20 cellular contexts compared by ENCODE assay signal in the genomic region with DNA sequence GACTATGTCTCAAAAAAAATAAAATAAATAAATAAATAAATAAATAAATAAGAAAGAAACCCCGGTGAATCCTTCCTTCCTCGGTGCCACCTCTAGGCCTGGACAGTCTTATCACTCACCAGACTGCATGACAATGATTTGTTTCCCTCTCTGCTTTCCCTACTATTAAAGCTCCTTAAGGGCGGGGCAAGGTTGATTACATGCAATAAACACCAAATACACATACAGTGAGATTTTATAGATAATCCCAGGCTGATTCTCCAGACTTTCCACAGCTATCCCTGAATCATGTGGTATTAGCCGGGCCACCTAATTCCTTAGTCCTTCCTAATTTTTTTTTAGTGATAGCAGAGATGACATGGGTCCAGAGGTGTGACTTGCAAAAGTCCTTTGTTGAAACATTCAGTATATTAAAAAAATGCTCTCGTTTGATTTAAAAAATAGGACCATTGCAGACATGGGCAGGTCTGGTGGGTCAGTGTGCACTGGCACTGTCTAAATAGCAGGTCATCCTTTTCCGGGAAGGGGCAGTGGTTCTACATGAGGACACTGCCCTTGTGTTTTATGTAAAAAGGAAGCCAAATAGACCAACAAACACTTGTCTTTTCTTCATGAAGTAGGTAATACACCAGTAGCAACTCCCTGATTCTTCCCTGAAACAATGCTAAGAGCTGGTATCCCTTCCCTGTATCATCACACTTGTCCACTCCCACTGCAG. TPM values are rescaled to one million over a fixed set of nuclear protein-coding genes. Genes with fewer than 3 reads are reported as not detected.
DNase-seq lines count a peak whose midpoint lies in the region; ATAC-seq and TF ChIP-seq lines count a peak whose summit lies in the region.
"Had no signal": no experiment of that assay in that cellular context is flagged by ENCODE, and none has a peak within 500 bp of the region (broad histone marks: within the 10 kb centered on the region; RNA-seq: fewer than 3 reads in every experiment).

No MANE protein-coding gene starts in this region.

- no peak overlapping the region for H2AFZ ChIP-seq in PC-3 (ENCODE audit: low read length)
- H2AFZ ChIP-seq: GM23248 had no signal

- ATAC-seq in CD4-positive, CD25-positive, alpha-beta regulatory T cell (ENCODE audit: low read depth in 2 of 2) = no peak
- ATAC-seq in left colon = peak; percentile 99
- peak; percentile 98 for ATAC-seq in mucosa of descending colon
- ATAC-seq in PC-3 = no peak
- ATAC-seq: CD8-positive, alpha-beta T cell had no signal

- H3K36me3 ChIP-seq in CD4-positive, CD25-positive, alpha-beta regulatory T cell (ENCODE audit: control insufficient read depth, insufficient read depth, low read length) = peaks cover 4% of the 10 kb centered on the region
- peaks cover 0 to 7% of the 10 kb centered on the region in 2 experiments; a peak in 2 of 3 replicates for H3K36me3 ChIP-seq in HEK293 (ENCODE audit: control insufficient read depth in 2 of 2, insufficient read depth in 1 of 2, low read length in 2 of 2)
- H3K36me3 ChIP-seq in mucosa of descending colon (ENCODE audit: low read depth) = no peaks in the 10 kb centered on the region
- H3K36me3 ChIP-seq in PC-3 (ENCODE audit: low read depth, low read length) = no peaks in the 10 kb centered on the region
- H3K36me3 ChIP-seq in left ventricle myocardium inferior = peaks cover 4% of the 10 kb centered on the region

- H3K9me3 ChIP-seq in CD4-positive, CD25-positive, alpha-beta regulatory T cell (ENCODE audit: control insufficient read depth in 2 of 2, low read length in 2 of 2) = no peaks in the 10 kb centered on the region
- H3K9me3 ChIP-seq in HEK293 (ENCODE audit: control insufficient read depth, insufficient read depth, low read depth, low read length) = no peaks in the 10 kb centered on the region
- H3K9me3 ChIP-seq in mucosa of descending colon = no peaks in the 10 kb centered on the region
- no peaks in the 10 kb centered on the region for H3K9me3 ChIP-seq in PC-3 (ENCODE audit: low read length)
- no peaks in the 10 kb centered on the region for H3K9me3 ChIP-seq in left ventricle myocardium inferior (replicated peaks)

- no peak overlapping the region for H3K9ac ChIP-seq in PC-3 (ENCODE audit: low read length)
- H3K9ac ChIP-seq: GM23248 had no signal

- H3K27me3 Mint-ChIP-seq in CD4-positive, CD25-positive, alpha-beta regulatory T cell = no peaks in the 10 kb centered on the region
- H3K27me3 Mint-ChIP-seq in activated CD4-positive, alpha-beta memory T cell treated with anti-CD3 and anti-CD28 coated beads for 36 hours = no peaks in the 10 kb centered on the region

- intact Hi-C loops in left colon (cut with DNase I, micrococcal nuclease) = no loop called here
- intact Hi-C loops in mucosa of descending colon (cut with DNase I, micrococcal nuclease) = no loop called here
- intact Hi-C loops in activated CD4-positive, alpha-beta memory T cell treated with anti-CD3 and anti-CD28 coated beads for 36 hours (cut with micrococcal nuclease) = no loop called here
- intact Hi-C loops in PC-3 (cut with micrococcal nuclease) = no loop called here
- intact Hi-C loops in left ventricle myocardium inferior (cut with micrococcal nuclease) = no loop called here

- no peaks in the 10 kb centered on the region for H3K9me2 ChIP-seq in PC-3 (replicated peaks; ENCODE audit: low read length)

- no peak overlapping the region for H3K4me2 ChIP-seq in PC-3 (ENCODE audit: low read length)

- H3K4me1 Mint-ChIP-seq in CD4-positive, CD25-positive, alpha-beta regulatory T cell = peaks cover 3 to 24% (median 14%) of the 10 kb centered on the region in 4 donors
- peaks cover 11% of the 10 kb centered on the region for H3K4me1 Mint-ChIP-seq in activated CD4-positive, alpha-beta memory T cell treated with anti-CD3 and anti-CD28 coated beads for 36 hours (ENCODE audit: low read depth)

- no peaks in the 10 kb centered on the region for H3F3A ChIP-seq in PC-3 (ENCODE audit: low read length, unreplicated experiment)

- peaks cover 54% of the 10 kb centered on the region for H3K79me2 ChIP-seq in PC-3 (ENCODE audit: low read length)

- H3K27me3 ChIP-seq in CD4-positive, CD25-positive, alpha-beta regulatory T cell (ENCODE audit: control insufficient read depth, insufficient read depth, low read length) = no peaks in the 10 kb centered on the region
- no peaks in the 10 kb centered on the region for H3K27me3 ChIP-seq in PC-3 (ENCODE audit: low read length)
- H3K27me3 ChIP-seq in left ventricle myocardium inferior (ENCODE audit: low read depth) = no peaks in the 10 kb centered on the region

- H3K4me3 Mint-ChIP-seq in CD4-positive, CD25-positive, alpha-beta regulatory T cell = no peak overlapping the region
- H3K4me3 Mint-ChIP-seq in activated CD4-positive, alpha-beta memory T cell treated with anti-CD3 and anti-CD28 coated beads for 36 hours = no peak overlapping the region
- H3K4me3 Mint-ChIP-seq: CD8-positive, alpha-beta T cell; HFFc6 had no signal

- CTCF ChIA-PET in HEK293 (lab: Yijun Ruan, JAX) = no interaction called here
- CTCF ChIA-PET in activated CD4-positive, alpha-beta memory T cell treated with anti-CD3 and anti-CD28 coated beads for 36 hours (lab: Charles Lee) = no interaction called here
- CTCF ChIA-PET in PC-3 (lab: Charles Lee) = no interaction called here

- H3K9me3 Mint-ChIP-seq in CD4-positive, CD25-positive, alpha-beta regulatory T cell = no peaks in the 10 kb centered on the region
- H3K9me3 Mint-ChIP-seq in activated CD4-positive, alpha-beta memory T cell treated with anti-CD3 and anti-CD28 coated beads for 36 hours = no peaks in the 10 kb centered on the region
- H3K9me3 Mint-ChIP-seq: CD8-positive, alpha-beta T cell; HFFc6 had no signal

- BruUV-seq in PC-3 (replicated peaks; lab: Mats Ljungman, UMichigan) = no TSS peak

- H3K27ac ChIP-seq in CD4-positive, CD25-positive, alpha-beta regulatory T cell (ENCODE audit: insufficient read depth, low read length, poor library complexity, severe bottlenecking) = no peak overlapping the region
- no peak overlapping the region for H3K27ac ChIP-seq in HEK293 (ENCODE audit: extremely low read depth, low read depth, low read length)
- H3K27ac ChIP-seq in PC-3 (ENCODE audit: low read length) = no peak overlapping the region
- no peak overlapping the region for H3K27ac ChIP-seq in left ventricle myocardium inferior (replicated peaks)
- H3K27ac ChIP-seq: GM23248 had no signal

- H3K36me3 Mint-ChIP-seq in CD4-positive, CD25-positive, alpha-beta regulatory T cell = peaks cover 4% of the 10 kb centered on the region
- H3K36me3 Mint-ChIP-seq in activated CD4-positive, alpha-beta memory T cell treated with anti-CD3 and anti-CD28 coated beads for 36 hours = peaks cover 5% of the 10 kb centered on the region

- no peak overlapping the region for H3K4me3 ChIP-seq in CD4-positive, CD25-positive, alpha-beta regulatory T cell (ENCODE audit: low read depth, low read length)
- H3K4me3 ChIP-seq in HEK293 (ENCODE audit: low read depth, low read length) (no peak overlapping the region), mucosa of descending colon (no peak overlapping the region), PC-3 (ENCODE audit: low read length) (no peak overlapping the region), left ventricle myocardium inferior (no peak overlapping the region)
- H3K4me3 ChIP-seq: GM23248 had no signal

- POLR2A ChIA-PET in HEK293 (lab: Yijun Ruan, JAX) = interaction anchor here (0.6 kb wide), 1 partner anchor 13 kb away, joined by 5 read pairs; no protein-coding TSS in a partner anchor
- POLR2A ChIA-PET in activated CD4-positive, alpha-beta memory T cell treated with anti-CD3 and anti-CD28 coated beads for 36 hours (lab: Charles Lee) = no interaction called here
- POLR2A ChIA-PET in PC-3 (lab: Charles Lee; ENCODE audit: unreplicated experiment) = no interaction called here

- TF ChIP-seq CTCF in HEK293 (tag by site-specific recombination; IDR thresholded peaks at IDR 0.05) (no peak), mucosa of descending colon (IDR thresholded peaks at IDR 0.05) (no peak), PC-3 (conservative IDR thresholded peaks at IDR 0.05; ENCODE audit: low read depth, low read length) (no peak), left ventricle myocardium inferior (IDR thresholded peaks at IDR 0.05; ENCODE audit: borderline replicate concordance) (no peak)

- H3K4me1 ChIP-seq in CD4-positive, CD25-positive, alpha-beta regulatory T cell (ENCODE audit: control insufficient read depth, insufficient read depth, low read length, poor library complexity, severe bottlenecking) = no peaks in the 10 kb centered on the region
- H3K4me1 ChIP-seq in HEK293 (ENCODE audit: control insufficient read depth, insufficient read depth, low read length) = no peaks in the 10 kb centered on the region
- peaks cover 4% of the 10 kb centered on the region for H3K4me1 ChIP-seq in mucosa of descending colon (ENCODE audit: low read depth)
- peaks cover 4% of the 10 kb centered on the region for H3K4me1 ChIP-seq in PC-3 (ENCODE audit: insufficient read depth, low read length)
- H3K4me1 ChIP-seq in left ventricle myocardium inferior = no peaks in the 10 kb centered on the region
- H3K4me1 ChIP-seq: Caco-2 had no signal

- H3K27ac Mint-ChIP-seq in CD4-positive, CD25-positive, alpha-beta regulatory T cell = peak overlapping the region in 2 of 3 donors; percentile 18 to 48
- H3K27ac Mint-ChIP-seq in activated CD4-positive, alpha-beta memory T cell treated with anti-CD3 and anti-CD28 coated beads for 36 hours = no peak overlapping the region
- H3K27ac Mint-ChIP-seq: CD8-positive, alpha-beta T cell; HFFc6 had no signal

- 0 out of 2 replicates have a peak, but pooled peaks cover 4% of the 10 kb centered on the region for H4K20me1 ChIP-seq in PC-3 (ENCODE audit: low read length)

- DNase-seq in CD4-positive, CD25-positive, alpha-beta regulatory T cell = no peak
- DNase-seq in left colon (no peak), mucosa of descending colon (peak in 1 of 3 donors; percentile 49), NCI-H774 (lab: John Stamatoyannopoulos, UW) (no peak), PC-3 (no peak), left ventricle myocardium inferior (no peak)
- DNase-seq in activated CD4-positive, alpha-beta memory T cell treated with anti-CD3 and anti-CD28 coated beads for 36 hours = no peak
- DNase-seq: C1 segment of cervical spinal cord; Caco-2; CD8-positive, alpha-beta T cell; DMS153; DND-41; GM23248; H7; HCEC 1CT; HFFc6 had no signal

RNA-seq across cellular contexts. Expression of a gene that starts 14.5 kb away (rescaled TPM):
- 19.6 TPM for total RNA-seq in CD4-positive, CD25-positive, alpha-beta regulatory T cell
- polyA plus RNA-seq in CD4-positive, CD25-positive, alpha-beta regulatory T cell = 10 to 100 TPM; 54.1 to 74.1 (median 63.7) TPM
- total RNA-seq in left colon = 10 to 100 TPM; 34.8 to 45.8 TPM
- total RNA-seq in mucosa of descending colon = 10 to 100 TPM; 33.6 to 36.8 (median 34.0) TPM
- 10 to 100 TPM; 36.1 to 36.2 TPM for total RNA-seq in activated CD4-positive, alpha-beta memory T cell treated with anti-CD3 and anti-CD28 coated beads for 36 hours
- 108 and 118 TPM in 2 replicates for total RNA-seq in PC-3 (2014; rRNA removed)
- total RNA-seq in left ventricle myocardium inferior = 6.0 TPM

RNA-seq across cellular contexts. Expression of a gene that starts 48.4 kb away (rescaled TPM):
- total RNA-seq in CD4-positive, CD25-positive, alpha-beta regulatory T cell = 0.17 TPM
- 1 to 10 TPM in 1 of 4 donors, under 1 TPM in 3; 0.14 to 1.9 (median 0.45) TPM for polyA plus RNA-seq in CD4-positive, CD25-positive, alpha-beta regulatory T cell
- total RNA-seq in left colon (1 to 10 TPM; 1.7 TPM), mucosa of descending colon (1 to 10 TPM; 1.3 to 2.3 (median 2.0) TPM), PC-3 (2014; rRNA removed) (not detected in 2 replicates), left ventricle myocardium inferior (0.52 TPM)
- under 1 TPM; 0.33 to 0.34 TPM for total RNA-seq in activated CD4-positive, alpha-beta memory T cell treated with anti-CD3 and anti-CD28 coated beads for 36 hours
- total RNA-seq: A172, A673, Caco-2, GM23248, HFFc6 had no signal
- polyA plus RNA-seq: BJ, GM23248 had no signal

Comparison
In these comparisons a context has a peak if more than half of its experiments do, and no peak if none do; other contexts are left out.
1. ATAC-seq: peak in left colon (single experiment) and mucosa of descending colon (single experiment); none in CD4-positive, CD25-positive, alpha-beta regulatory T cell (0 of 2) and PC-3 (single experiment).